Comparison of ENCODE assay signal across 20 cellular contexts in genomic region chr3:143265501-143266070, GRCh38.
"Had no signal": no experiment of that assay in that cellular context is flagged by ENCODE, and none has a peak within 500 bp of the region (broad histone marks: within the 10 kb centered on the region; RNA-seq: fewer than 3 reads in every experiment).

No MANE protein-coding gene starts in this region.

- H3K4me2 ChIP-seq: hepatocyte had no signal

- H3K27me3 ChIP-seq: ascending aorta, colonic mucosa, esophagus muscularis mucosa, hepatocyte, spleen had no signal

- H3K9me3 ChIP-seq: ascending aorta, colonic mucosa, esophagus muscularis mucosa, lower lobe of right lung, spleen had no signal

- H3K36me3 ChIP-seq: ascending aorta, colonic mucosa, lower lobe of right lung had no signal

- DNase-seq: activated CD4-positive, alpha-beta T cell treated with anti-CD3 and anti-CD28 coated beads, Interleukin-2, amount 10 ng/mL, durations not matched to agents 7 days and 5 days; activated effector memory CD4-positive, alpha-beta T cell treated with anti-CD3 and anti-CD28 coated beads, Interleukin-2, amount 50 U/mL, for 16 hours; activated naive CD4-positive, alpha-beta T cell treated with anti-CD3 and anti-CD28 coated beads, Interleukin-2, amount 50 U/mL, for 16 hours; activated T-cell treated with anti-CD3 and anti-CD28 coated beads, Interleukin-2, amount 50 U/mL, for 72 hours; colonic mucosa; lower lobe of right lung; midbrain; nucleus accumbens; posterior cingulate gyrus; retina; spleen; stimulated activated CD4-positive, alpha-beta T cell treated with anti-CD3 and anti-CD28 coated beads, Interleukin-4, amount 100 ng/mL, for 4 hours; T-cell; T-helper 9 cell had no signal

- H3K4me3 ChIP-seq: ascending aorta, colonic mucosa, esophagus muscularis mucosa, hepatocyte, lower lobe of right lung, spleen had no signal

- H3K27ac ChIP-seq: ascending aorta, colonic mucosa, esophagus muscularis mucosa, hepatocyte, lower lobe of right lung, spleen had no signal

- H3K9me3 Mint-ChIP-seq: activated CD4-positive, alpha-beta T cell treated with anti-CD3 and anti-CD28 coated beads, Interleukin-2, amount 10 ng/mL, durations not matched to agents 7 days and 5 days; activated T-cell treated with anti-CD3 and anti-CD28 coated beads, Interleukin-2, amount 50 U/mL, for 72 hours; central memory CD8-positive, alpha-beta T cell; nephron; stimulated activated memory B cell treated with anti-CD40 and anti-IgM and Interleukin-4, amounts not matched to agents 10 μg/mL and 1 μg/mL and 100 μg/mL, for 72 hours; T-cell had no signal

- H3K79me2 ChIP-seq: hepatocyte had no signal

- H3K27me3 Mint-ChIP-seq: activated CD4-positive, alpha-beta T cell treated with anti-CD3 and anti-CD28 coated beads, Interleukin-2, amount 10 ng/mL, durations not matched to agents 7 days and 5 days; central memory CD8-positive, alpha-beta T cell; stimulated activated memory B cell treated with anti-CD40 and anti-IgM and Interleukin-4, amounts not matched to agents 10 μg/mL and 1 μg/mL and 100 μg/mL, for 72 hours; T-cell had no signal

- H3K36me3 Mint-ChIP-seq: stimulated activated memory B cell treated with anti-CD40 and anti-IgM and Interleukin-4, amounts not matched to agents 10 μg/mL and 1 μg/mL and 100 μg/mL, for 72 hours had no signal

- H3K4me3 Mint-ChIP-seq: activated CD4-positive, alpha-beta T cell treated with anti-CD3 and anti-CD28 coated beads, Interleukin-2, amount 10 ng/mL, durations not matched to agents 7 days and 5 days; activated T-cell treated with anti-CD3 and anti-CD28 coated beads, Interleukin-2, amount 50 U/mL, for 72 hours; central memory CD8-positive, alpha-beta T cell; nephron; stimulated activated memory B cell treated with anti-CD40 and anti-IgM and Interleukin-4, amounts not matched to agents 10 μg/mL and 1 μg/mL and 100 μg/mL, for 72 hours; T-cell had no signal

- H2AFZ ChIP-seq: hepatocyte had no signal

- ATAC-seq: activated T-cell treated with anti-CD3 and anti-CD28 coated beads, Interleukin-2, amount 50 U/mL, for 72 hours; lower lobe of right lung; stimulated activated memory B cell treated with anti-CD40 and anti-IgM and Interleukin-4, amounts not matched to agents 10 μg/mL and 1 μg/mL and 100 μg/mL, for 72 hours; T-cell had no signal

- H3K4me1 ChIP-seq: ascending aorta, colonic mucosa, esophagus muscularis mucosa, lower lobe of right lung had no signal

- H3K4me1 Mint-ChIP-seq: central memory CD8-positive, alpha-beta T cell had no signal

- H3K27ac Mint-ChIP-seq: activated CD4-positive, alpha-beta T cell treated with anti-CD3 and anti-CD28 coated beads, Interleukin-2, amount 10 ng/mL, durations not matched to agents 7 days and 5 days; activated T-cell treated with anti-CD3 and anti-CD28 coated beads, Interleukin-2, amount 50 U/mL, for 72 hours; stimulated activated memory B cell treated with anti-CD40 and anti-IgM and Interleukin-4, amounts not matched to agents 10 μg/mL and 1 μg/mL and 100 μg/mL, for 72 hours; T-cell had no signal
